In the genomic region with DNA sequence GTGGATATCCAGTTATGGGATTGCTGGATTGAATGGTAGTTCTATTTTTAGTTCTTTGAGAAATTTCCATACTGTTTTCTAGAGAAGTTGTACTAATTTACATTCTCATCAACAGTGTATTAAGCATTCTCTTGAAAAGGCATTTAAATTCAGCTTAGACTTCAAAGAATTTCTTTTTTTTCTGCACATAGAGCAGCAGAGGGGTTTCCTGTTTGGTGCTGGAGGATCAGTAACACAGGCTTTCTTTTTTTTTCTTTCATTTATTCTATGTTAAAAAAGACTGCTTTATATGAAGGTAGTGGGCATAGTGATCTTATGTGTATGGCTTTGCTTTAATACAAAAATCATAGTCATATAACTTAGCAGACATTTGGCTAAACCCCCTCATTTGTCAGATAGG, we compare ENCODE assay signal across 26 cellular contexts.
DNase-seq lines count a peak whose midpoint lies in the region; ATAC-seq and TF ChIP-seq lines count a peak whose summit lies in the region.
"Had no signal": no experiment of that assay in that cellular context is flagged by ENCODE, and none has a peak within 500 bp of the region (broad histone marks: within the 10 kb centered on the region; RNA-seq: fewer than 3 reads in every experiment).

No MANE protein-coding gene starts in this region.

- dilution Hi-C loops in IMR-90 (cut with HindIII; ENCODE audit: low sequenced_read_pairs, unreplicated experiment), result no loop called here

- no peak overlapping the region for H4K5ac ChIP-seq in IMR-90 (ENCODE audit: low read depth, low read length)

- TF ChIP-seq POLR2A in IMR-90 (IDR thresholded peaks at IDR 0.05; ENCODE audit: low read depth, low read length), result no peak

- H3K18ac ChIP-seq in IMR-90 (ENCODE audit: low read depth, low read length), result no peak overlapping the region

- no peaks in the 10 kb centered on the region for H3K27me3 Mint-ChIP-seq in activated CD8-positive, alpha-beta memory T cell treated with anti-CD3 and anti-CD28 coated beads, Interleukin-2, amount 10 ng/mL, durations not matched to agents 7 days and 5 days

- peak overlapping the region; percentile 31; the same call in 1 of the 2 replicates for H2BK20ac ChIP-seq in IMR-90 (ENCODE audit: low read depth, low read length)

- peak overlapping the region; percentile 34 for H3K4me2 ChIP-seq in IMR-90 (ENCODE audit: low read depth, low read length)
- peak overlapping the region; percentile 46 for H3K4me2 ChIP-seq in skeletal muscle satellite cell (ENCODE audit: low read length)

- no peak overlapping the region for H3K4me3 ChIP-seq in IMR-90 (ENCODE audit: insufficient read depth, low read depth, low read length)
- no peak overlapping the region for H3K4me3 ChIP-seq in brain microvascular endothelial cell (ENCODE audit: low read depth, low read length)
- H3K4me3 ChIP-seq in skeletal muscle satellite cell (ENCODE audit: low read length), result no peak overlapping the region
- H3K4me3 ChIP-seq: cardiac muscle cell, esophagus muscularis mucosa, HAP-1, heart right ventricle, K562, prostate gland, SJCRH30, thoracic aorta, uterus had no signal

- H3K27me3 ChIP-seq in IMR-90 (ENCODE audit: control insufficient read depth, insufficient read depth, low read length), result peaks cover 3% of the 10 kb centered on the region
- H3K27me3 ChIP-seq in brain microvascular endothelial cell (replicated peaks), result no peaks in the 10 kb centered on the region
- peaks cover 28% of the 10 kb centered on the region for H3K27me3 ChIP-seq in skeletal muscle satellite cell (ENCODE audit: control insufficient read depth, insufficient read depth, low read length)
- H3K27me3 ChIP-seq: cardiac muscle cell, esophagus muscularis mucosa, SJCRH30, uterus had no signal

- H3K14ac ChIP-seq in IMR-90 (replicated peaks; ENCODE audit: low read depth, low read length), result no peak overlapping the region

- no peaks in the 10 kb centered on the region for H4K20me1 ChIP-seq in IMR-90 (ENCODE audit: insufficient read depth, low read length)

- peak overlapping the region; percentile 16 for H2BK120ac ChIP-seq in IMR-90 (ENCODE audit: low read depth, low read length)

- CTCF ChIA-PET in activated CD8-positive, alpha-beta memory T cell treated with anti-CD3 and anti-CD28 coated beads, Interleukin-2, amount 10 ng/mL, durations not matched to agents 7 days and 5 days (lab: Charles Lee), result interaction anchor here (2.4 to 6.8 kb wide), 4 partner anchors 10 to 104 kb away, joined by 17 to 55 read pairs (median 35); no protein-coding TSS in a partner anchor
- CTCF ChIA-PET in IMR-90 (lab: Yijun Ruan, JAX), result interaction anchor here (1.1 to 1.4 kb wide), 4 partner anchors 15 to 106 kb away, joined by 3 to 12 read pairs (median 6); no protein-coding TSS in a partner anchor

- no peaks in the 10 kb centered on the region for H3K9me3 Mint-ChIP-seq in activated CD8-positive, alpha-beta memory T cell treated with anti-CD3 and anti-CD28 coated beads, Interleukin-2, amount 10 ng/mL, durations not matched to agents 7 days and 5 days (ENCODE audit: low read depth)
- H3K9me3 Mint-ChIP-seq: endodermal cell had no signal

- H3K56ac ChIP-seq in IMR-90 (ENCODE audit: extremely low read depth, insufficient read depth, low read length), result no peak overlapping the region

- no peaks in the 10 kb centered on the region for H3K79me1 ChIP-seq in IMR-90 (ENCODE audit: low read depth in 1 of 2, low read length in 2 of 2)

- peaks cover 15% of the 10 kb centered on the region; the same call in 1 of the 2 replicates for H3K9me1 ChIP-seq in IMR-90 (ENCODE audit: insufficient read depth, low read length)

- H3K36me3 ChIP-seq in IMR-90 (ENCODE audit: control insufficient read depth, insufficient read depth, low read length) (no peaks in the 10 kb centered on the region), brain microvascular endothelial cell (replicated peaks) (no peaks in the 10 kb centered on the region), skeletal muscle satellite cell (ENCODE audit: insufficient read depth, low read length) (no peaks in the 10 kb centered on the region)
- H3K36me3 ChIP-seq: cardiac muscle cell, esophagus muscularis mucosa, HAP-1, heart right ventricle, prostate gland, SJCRH30, thoracic aorta, uterus had no signal

- no peak overlapping the region for H2BK5ac ChIP-seq in IMR-90 (ENCODE audit: low read depth, low read length, poor library complexity, severe bottlenecking)

- H2AFZ ChIP-seq in IMR-90 (replicated peaks; ENCODE audit: low read length, poor library complexity), result peak overlapping the region; percentile 66

- no peak for DNase-seq in activated CD8-positive, alpha-beta memory T cell treated with anti-CD3 and anti-CD28 coated beads, Interleukin-2, amount 10 ng/mL, durations not matched to agents 7 days and 5 days
- DNase-seq in activated CD8-positive, alpha-beta memory T cell treated with anti-CD3 and anti-CD28 coated beads, Interleukin-2, amount 50 U/mL, for 4 hours, result no peak
- DNase-seq in IMR-90 (no peak), brain microvascular endothelial cell (no peak), NCI-H2196 (lab: John Stamatoyannopoulos, UW; ENCODE audit: unreplicated experiment) (no peak)
- DNase-seq in activated CD4-positive, alpha-beta T cell treated with anti-CD3 and anti-CD28 coated beads, Interleukin-2, amount 50 U/mL, for 48 hours, result no peak
- DNase-seq: activated gamma-delta T cell; Caco-2; endodermal cell; foreskin melanocyte; heart right ventricle; NCI-H1105 treated with DMSO at 0.1 percent for 48 hours; NCI-H1930; NCI-H526 treated with DMSO at 0.1 percent for 48 hours; SJCRH30; stimulated activated naive CD4-positive, alpha-beta T cell treated with Interleukin-2 at 50 U/mL for 16 hours; T-helper 1 cell; uterus had no signal

- H3K4me1 ChIP-seq in IMR-90 (ENCODE audit: control insufficient read depth, insufficient read depth, low read length) (peaks cover 7% of the 10 kb centered on the region; the same call in 1 of the 2 replicates), skeletal muscle satellite cell (ENCODE audit: control insufficient read depth, insufficient read depth, low read length) (peaks cover 15% of the 10 kb centered on the region)
- H3K4me1 ChIP-seq: HAP-1, prostate gland, uterus had no signal

- H2BK15ac ChIP-seq in IMR-90 (ENCODE audit: low read depth, low read length), result no peak overlapping the region

- no peak for TF ChIP-seq RAD21 in IMR-90 (IDR thresholded peaks at IDR 0.05; ENCODE audit: low read length)

- H3K27ac ChIP-seq in IMR-90 (ENCODE audit: insufficient read depth, low read length) (no peak overlapping the region; the same call in 1 of the 2 replicates), brain microvascular endothelial cell (peak overlapping the region; percentile 44)
- H3K27ac ChIP-seq: cardiac muscle cell, esophagus muscularis mucosa, heart right ventricle, SJCRH30, thoracic aorta, uterus had no signal

- H3K4me3 Mint-ChIP-seq in activated CD8-positive, alpha-beta memory T cell treated with anti-CD3 and anti-CD28 coated beads, Interleukin-2, amount 10 ng/mL, durations not matched to agents 7 days and 5 days, result peak overlapping the region; percentile 45
- H3K4me3 Mint-ChIP-seq: endodermal cell had no signal

- H3K27ac Mint-ChIP-seq in activated CD8-positive, alpha-beta memory T cell treated with anti-CD3 and anti-CD28 coated beads, Interleukin-2, amount 10 ng/mL, durations not matched to agents 7 days and 5 days, result peak overlapping the region; percentile 97
- H3K27ac Mint-ChIP-seq: endodermal cell had no signal

- H3K4me1 Mint-ChIP-seq in activated CD8-positive, alpha-beta memory T cell treated with anti-CD3 and anti-CD28 coated beads, Interleukin-2, amount 10 ng/mL, durations not matched to agents 7 days and 5 days, result peaks cover 45% of the 10 kb centered on the region

- POLR2A ChIA-PET in IMR-90 (lab: Charles Lee; ENCODE audit: unreplicated experiment), result no interaction called here

- H3K36me3 Mint-ChIP-seq in activated CD8-positive, alpha-beta memory T cell treated with anti-CD3 and anti-CD28 coated beads, Interleukin-2, amount 10 ng/mL, durations not matched to agents 7 days and 5 days, result no peaks in the 10 kb centered on the region

- no TSS peak for BruUV-seq in IMR-90 (replicated peaks; lab: Mats Ljungman, UMichigan)

- peak overlapping the region; percentile 22; the same call in 1 of the 2 replicates for H3K23ac ChIP-seq in IMR-90 (ENCODE audit: low read depth, low read length)

- no peak overlapping the region for H2AK9ac ChIP-seq in IMR-90 (replicated peaks; ENCODE audit: low read depth, low read length, poor library complexity)

- 0 out of 2 replicates have a peak overlapping the region, but pooled peaks have one; percentile 3 for H4K91ac ChIP-seq in IMR-90 (ENCODE audit: insufficient read depth, low read depth, low read length)

- in situ Hi-C loops in IMR-90 (cut with MboI; ENCODE audit: low sequenced_read_pairs), result no loop called here
- in situ Hi-C loops in brain microvascular endothelial cell (cut with HindIII; ENCODE audit: low pct_ligation_motif_present, low sequenced_read_pairs), result no loop called here

- intact Hi-C loops in IMR-90 (cut with micrococcal nuclease), result no loop called here

- peak overlapping the region; percentile 55 for H3K4ac ChIP-seq in IMR-90 (ENCODE audit: low read depth, low read length)

- no peak overlapping the region for H3K9ac ChIP-seq in IMR-90 (ENCODE audit: low read depth, low read length)
- no peak overlapping the region for H3K9ac ChIP-seq in skeletal muscle satellite cell (ENCODE audit: low read depth, low read length)

- peak overlapping the region in 1 of 2 experiments; percentile 59; a peak in 1 of 4 replicates for H4K8ac ChIP-seq in IMR-90 (ENCODE audit: low read depth in 2 of 2, low read length in 2 of 2)

- H3K9me3 ChIP-seq in IMR-90 (ENCODE audit: control insufficient read depth, insufficient read depth, low read length), result no peaks in the 10 kb centered on the region
- no peaks in the 10 kb centered on the region for H3K9me3 ChIP-seq in skeletal muscle satellite cell (replicated peaks; ENCODE audit: low read length)
- H3K9me3 ChIP-seq: Caco-2, esophagus muscularis mucosa, HAP-1, heart right ventricle, prostate gland, SJCRH30, thoracic aorta, uterus had no signal

- TF ChIP-seq CTCF in IMR-90 (conservative IDR thresholded peaks at IDR 0.05; ENCODE audit: low read depth, low read length) (no peak), brain microvascular endothelial cell (IDR thresholded peaks at IDR 0.05; ENCODE audit: low read depth, low read length, missing control alignments) (no peak)

- H2AK5ac ChIP-seq in IMR-90 (ENCODE audit: low read depth, low read length), result no peak overlapping the region

- ATAC-seq in activated CD8-positive, alpha-beta memory T cell treated with anti-CD3 and anti-CD28 coated beads, Interleukin-2, amount 10 ng/mL, durations not matched to agents 7 days and 5 days, result no peak
- no peak for ATAC-seq in IMR-90 (ENCODE audit: low read depth)
- ATAC-seq in GM21786 (IDR thresholded peaks at IDR 0.05; ENCODE audit: unreplicated experiment), result no peak
- ATAC-seq: heart right ventricle, K562 had no signal

TF ChIP-seq in IMR-90, 13 proteins besides CTCF, POLR2A, EP300 and RAD21 (continues in another document):
- no peak for TF ChIP-seq MAFK (IDR thresholded peaks at IDR 0.05; ENCODE audit: low read depth, low read length)
- no peak for TF ChIP-seq NFE2L2 (IDR thresholded peaks at IDR 0.05; ENCODE audit: low read depth, low read length)
- TF ChIP-seq SMC3 (IDR thresholded peaks at IDR 0.05; ENCODE audit: low read depth, low read length), result no peak
- TF ChIP-seq RFX5 (IDR thresholded peaks at IDR 0.05; ENCODE audit: low read depth, low read length), result no peak
